In the genomic region with DNA sequence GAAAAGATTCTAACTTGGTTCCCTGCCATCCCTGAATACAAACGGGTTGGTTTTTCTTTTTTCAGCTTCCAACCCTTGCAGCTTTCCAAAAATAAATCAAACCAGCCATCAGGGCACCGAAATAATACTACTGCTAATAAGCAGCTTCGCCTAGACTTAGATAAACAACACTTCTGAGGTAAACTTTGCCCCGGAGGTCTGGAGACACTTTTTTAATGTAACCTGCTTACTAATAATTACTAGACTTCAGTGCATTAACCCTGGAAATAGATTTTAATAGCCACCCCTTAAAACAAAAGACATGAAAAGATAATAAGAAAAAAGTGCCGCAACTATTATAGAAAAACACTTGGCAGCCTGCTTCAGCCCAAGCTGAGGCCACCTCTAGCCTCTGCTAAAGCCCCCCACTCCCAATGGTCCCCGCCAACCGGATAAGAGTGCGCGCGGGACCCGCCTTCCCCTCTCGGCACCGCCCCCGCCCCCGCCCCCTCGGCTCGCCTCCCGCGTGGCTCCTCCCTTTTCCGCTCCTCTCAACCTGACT, we compare ENCODE assay signal across 8 cellular contexts. TPM values are rescaled to one million over a fixed set of nuclear protein-coding genes. Genes with fewer than 3 reads are reported as not detected.
DNase-seq lines count a peak whose midpoint lies in the region; ATAC-seq, FAIRE-seq and TF ChIP-seq lines count a peak whose summit lies in the region.

No MANE protein-coding gene starts in this region.

- no peak for TF ChIP-seq POLR2A in H1 (IDR thresholded peaks at IDR 0.05; ENCODE audit: control extremely low read depth in 1 of 2, low read depth in 2 of 2, low read length in 2 of 2)

- H4K8ac ChIP-seq in H1 (ENCODE audit: extremely low read depth, insufficient read depth, low read length), result no peak overlapping the region

- H3K9me3 ChIP-seq in CD4-positive, alpha-beta memory T cell (ENCODE audit: control insufficient read depth in 1 of 2, low read length in 2 of 2), result no peaks in the 10 kb centered on the region
- no peaks in the 10 kb centered on the region for H3K9me3 ChIP-seq in OCI-LY1 (ENCODE audit: low read length)
- no peaks in the 10 kb centered on the region for H3K9me3 ChIP-seq in H1 (ENCODE audit: insufficient read depth in 2 of 2, low read depth in 1 of 2, low read length in 1 of 2)
- H3K9me3 ChIP-seq in osteoblast (ENCODE audit: low read depth, low read length), result no peaks in the 10 kb centered on the region

- no peak overlapping the region for H2BK120ac ChIP-seq in H1 (replicated peaks; ENCODE audit: low read depth, low read length)

- no peak overlapping the region for H2BK15ac ChIP-seq in H1 (ENCODE audit: low read length)

- no peaks in the 10 kb centered on the region for H3K36me3 ChIP-seq in CD4-positive, alpha-beta memory T cell (ENCODE audit: insufficient read depth, low read length)
- H3K36me3 ChIP-seq in OCI-LY1 (ENCODE audit: insufficient read depth, low read length), result peaks cover 44% of the 10 kb centered on the region
- H3K36me3 ChIP-seq in H1 (ENCODE audit: control insufficient read depth in 2 of 4, insufficient read depth in 4 of 4, low read length in 3 of 4), result peaks cover 0 to 22% (median 6%) of the 10 kb centered on the region in 4 experiments; a peak in 4 of 8 replicates
- H3K36me3 ChIP-seq in osteoblast (ENCODE audit: insufficient read depth, low read length), result peaks cover 25% of the 10 kb centered on the region

- H2BK12ac ChIP-seq in H1 (ENCODE audit: low read depth, low read length), result no peak overlapping the region

- H3K4me2 ChIP-seq in OCI-LY1 (ENCODE audit: low read length) (peak overlapping the region; percentile 69), H1 (ENCODE audit: insufficient read depth in 1 of 2, low read depth in 2 of 2, low read length in 2 of 2) (no peak overlapping the region; a peak in 1 of 4 replicates), osteoblast (ENCODE audit: insufficient read depth, low read length) (peak overlapping the region; percentile 83)

- H3K79me2 ChIP-seq in OCI-LY1 (ENCODE audit: insufficient read depth, low read length), result peaks cover 23% of the 10 kb centered on the region
- peaks cover 0 to 10% of the 10 kb centered on the region in 2 experiments; a peak in 2 of 4 replicates for H3K79me2 ChIP-seq in H1 (ENCODE audit: control insufficient read depth in 1 of 2, insufficient read depth in 2 of 2, low read length in 2 of 2)
- peaks cover 24% of the 10 kb centered on the region for H3K79me2 ChIP-seq in osteoblast (ENCODE audit: insufficient read depth, low read length)

- DNase-seq in CD4-positive, alpha-beta memory T cell, result peak in 1 of 5 donors; percentile 8
- DNase-seq in H1 (ENCODE audit: low read depth in 1 of 2, low spot score in 2 of 2) (no peak), osteoblast (ENCODE audit: insufficient read length, low spot score, missing footprints) (no peak), AML-193 (lab: John Stamatoyannopoulos, UW) (no peak), NCI-H1694 (lab: John Stamatoyannopoulos, UW) (no peak), NCI-H2196 (lab: John Stamatoyannopoulos, UW; ENCODE audit: unreplicated experiment) (no peak), left colon (no peak)

- H3K36me3 Mint-ChIP-seq in CD4-positive, alpha-beta memory T cell, result peaks cover 4 to 14% of the 10 kb centered on the region in 2 donors

- H4K5ac ChIP-seq in H1 (ENCODE audit: insufficient read length, low read depth, low read length), result no peak overlapping the region

- no peaks in the 10 kb centered on the region for H3K27me3 ChIP-seq in CD4-positive, alpha-beta memory T cell (ENCODE audit: insufficient read depth, low read length)
- H3K27me3 ChIP-seq in OCI-LY1 (ENCODE audit: insufficient read depth, low read length), result no peaks in the 10 kb centered on the region
- no peaks in the 10 kb centered on the region for H3K27me3 ChIP-seq in H1 (replicated peaks in 1 of 4; ENCODE audit: control insufficient read depth in 3 of 4, extremely low read depth in 1 of 4, insufficient read depth in 3 of 4, low read length in 3 of 4)
- no peaks in the 10 kb centered on the region for H3K27me3 ChIP-seq in osteoblast (ENCODE audit: insufficient read depth, low read length)

- TF ChIP-seq EP300 in H1 (IDR thresholded peaks at IDR 0.05; ENCODE audit: borderline replicate concordance in 1 of 2, low read depth in 2 of 2, low read length in 2 of 2), result no peak

- H3K9me3 Mint-ChIP-seq in CD4-positive, alpha-beta memory T cell, result no peaks in the 10 kb centered on the region

- no peak overlapping the region for H3K23ac ChIP-seq in H1 (ENCODE audit: insufficient read length)

- H3K4ac ChIP-seq in H1 (replicated peaks; ENCODE audit: insufficient read length, low read depth, low read length), result no peak overlapping the region

- H3K4me1 ChIP-seq in CD4-positive, alpha-beta memory T cell (ENCODE audit: insufficient read depth, low read length), result peaks cover 19% of the 10 kb centered on the region
- H3K4me1 ChIP-seq in OCI-LY1 (ENCODE audit: insufficient read depth, low read length, severe bottlenecking), result peaks cover 60% of the 10 kb centered on the region
- peaks cover 0 to 9% (median 5%) of the 10 kb centered on the region in 4 experiments; a peak in 5 of 7 replicates for H3K4me1 ChIP-seq in H1 (replicated peaks in 1 of 4; ENCODE audit: control insufficient read depth in 3 of 4, insufficient read depth in 4 of 4, low read length in 3 of 4)
- H3K4me1 ChIP-seq in osteoblast (ENCODE audit: insufficient read depth, low read length), result peaks cover 48% of the 10 kb centered on the region

- no peak for ATAC-seq in left colon

- H3K27ac Mint-ChIP-seq in CD4-positive, alpha-beta memory T cell, result peak overlapping the region; percentile 88 to 97 (median 96)

- peak overlapping the region; percentile 57 to 69 for H3K4me3 ChIP-seq in CD4-positive, alpha-beta memory T cell (ENCODE audit: low read length in 2 of 2)
- H3K4me3 ChIP-seq in OCI-LY1 (ENCODE audit: low read depth, low read length, poor library complexity, severe bottlenecking) (peak overlapping the region; percentile 91), H1 (ENCODE audit: extremely low read depth in 1 of 4, insufficient read depth in 2 of 4, low read depth in 3 of 4, low read length in 4 of 4) (peak overlapping the region in 1 of 4 experiments; percentile 27; a peak in 1 of 8 replicates), osteoblast (ENCODE audit: insufficient read depth, low read length) (peak overlapping the region; percentile 97)

- 19% methylated on average over 15 of the region's 20 CpGs; no CpG with 5 or more reads in 1 of the 2 experiments for WGBS in H1 (ENCODE audit: extremely low coverage in 1 of 2, insufficient coverage in 1 of 2, insufficient read length in 1 of 2, insufficient replicate concordance in 2 of 2, low coverage in 1 of 2, low lambda C conversion rate in 2 of 2, missing lambda C conversion rate in 1 of 2), 2 experiments

- H3K27me3 Mint-ChIP-seq in CD4-positive, alpha-beta memory T cell, result no peaks in the 10 kb centered on the region

- H3K9ac ChIP-seq in OCI-LY1 (ENCODE audit: low read length), result peak overlapping the region; percentile 51
- no peak overlapping the region for H3K9ac ChIP-seq in H1 (replicated peaks in 1 of 4; ENCODE audit: extremely low read depth in 1 of 4, low read depth in 3 of 4, low read length in 3 of 4)

- H3K79me1 ChIP-seq in H1 (ENCODE audit: low read depth, low read length), result no peaks in the 10 kb centered on the region

- intact Hi-C loops in CD4-positive, alpha-beta memory T cell (cut with micrococcal nuclease), result loop anchor here (1.0 to 2.0 kb wide), 4 partner anchors 10 to 754 kb away; a partner anchor contains a TSS
- intact Hi-C loops in left colon (cut with DNase I, micrococcal nuclease), result loop anchor here in 1 of 2 donors (5.0 kb wide), 1 partner anchor 78 kb away; no protein-coding TSS in a partner anchor

- H3K4me3 Mint-ChIP-seq in CD4-positive, alpha-beta memory T cell, result peak overlapping the region; percentile 96 to 99 (median 98)

- peaks cover 11 to 24% (median 18%) of the 10 kb centered on the region in 4 donors for H3K4me1 Mint-ChIP-seq in CD4-positive, alpha-beta memory T cell

- no peak overlapping the region for H3K27ac ChIP-seq in CD4-positive, alpha-beta memory T cell (ENCODE audit: low read depth, low read length)
- H3K27ac ChIP-seq in OCI-LY1 (ENCODE audit: low read depth, low read length, poor library complexity, severe bottlenecking) (peak overlapping the region; percentile 85), H1 (ENCODE audit: low read depth, low read length) (no peak overlapping the region), osteoblast (ENCODE audit: low read depth, low read length) (peak overlapping the region; percentile 89)

- H3K18ac ChIP-seq in H1 (ENCODE audit: extremely low read depth, low read length), result no peak overlapping the region

- CTCF ChIA-PET in CD4-positive, alpha-beta memory T cell (lab: Charles Lee; ENCODE audit: partially characterized antibody), result interaction anchor here (0.9 to 5.0 kb wide), 9 partner anchors 10 to 123 kb away, joined by 3 to 46 read pairs (median 4); no protein-coding TSS in a partner anchor
- CTCF ChIA-PET in H1 (lab: Charles Lee; ENCODE audit: partially characterized antibody), result interaction anchor here (0.6 to 3.5 kb wide), 17 partner anchors 9 to 153 kb away, joined by 3 to 14 read pairs (median 4); no protein-coding TSS in a partner anchor

- FAIRE-seq in H1 (lab: Jason Lieb, UNC), result no peak

- no peak overlapping the region for H3K14ac ChIP-seq in H1 (ENCODE audit: insufficient read length)

- H4K20me1 ChIP-seq in OCI-LY1 (ENCODE audit: insufficient read depth, low read length) (no peaks in the 10 kb centered on the region), H1 (replicated peaks in 1 of 2; ENCODE audit: control insufficient read depth in 1 of 2, insufficient read depth in 2 of 2, low read length in 2 of 2) (peaks cover 0 to 2% of the 10 kb centered on the region in 2 experiments), osteoblast (ENCODE audit: insufficient read depth, low read length) (peaks cover 13% of the 10 kb centered on the region)

- no peak overlapping the region for H2AK5ac ChIP-seq in H1 (ENCODE audit: low read depth, low read length)

- H2BK20ac ChIP-seq in H1 (ENCODE audit: low read length), result no peak overlapping the region

- POLR2A ChIA-PET in CD4-positive, alpha-beta memory T cell (lab: Charles Lee; ENCODE audit: partially characterized antibody), result interaction anchor here (1.0 to 4.4 kb wide), 14 partner anchors 10 to 1337 kb away, joined by 3 to 49 read pairs (median 6); a partner anchor contains a TSS
- POLR2A ChIA-PET in H1 (lab: Charles Lee; ENCODE audit: partially characterized antibody), result interaction anchor here (0.5 to 4.7 kb wide), 23 partner anchors 11 to 754 kb away, joined by 3 to 34 read pairs (median 4); a partner anchor contains a TSS

- peaks cover 6% of the 10 kb centered on the region; the same call in 1 of the 2 replicates for H3K23me2 ChIP-seq in H1 (ENCODE audit: low read depth, low read length)

- TF ChIP-seq CTCF in OCI-LY1 (IDR thresholded peaks at IDR 0.05; ENCODE audit: low read length), result no peak
- no peak for TF ChIP-seq CTCF in H1 (IDR thresholded peaks at IDR 0.05; ENCODE audit: control extremely low read depth in 1 of 3, insufficient read depth in 1 of 3, low read depth in 1 of 3, low read length in 3 of 3)
- no peak for TF ChIP-seq CTCF in osteoblast (IDR thresholded peaks at IDR 0.05; ENCODE audit: extremely low read depth, low read depth, low read length)

- H4K91ac ChIP-seq in H1 (replicated peaks; ENCODE audit: insufficient read length, low read length), result no peak overlapping the region

- H2AFZ ChIP-seq in OCI-LY1 (ENCODE audit: low read length) (no peak overlapping the region), H1 (ENCODE audit: low read length) (peak overlapping the region; percentile 85), osteoblast (ENCODE audit: low read length) (peak overlapping the region; percentile 47)

- peaks cover 12% of the 10 kb centered on the region; the same call in 1 of the 2 replicates for H3F3A ChIP-seq in OCI-LY1 (ENCODE audit: insufficient read depth, low read length)

- no peak for TF ChIP-seq RAD21 in H1 (IDR thresholded peaks at IDR 0.05 in 1 of 2, conservative IDR thresholded peaks at IDR 0.05 in 1 of 2; ENCODE audit: low read depth in 2 of 2, low read length in 2 of 2)

- H2BK5ac ChIP-seq in H1 (ENCODE audit: low read depth, low read length), result no peak overlapping the region

- no peak overlapping the region for H3K56ac ChIP-seq in H1 (replicated peaks; ENCODE audit: insufficient read length, low read depth, low read length)

- H3K9me2 ChIP-seq in OCI-LY1 (ENCODE audit: low read depth, low read length), result no peaks in the 10 kb centered on the region

RNA-seq across cellular contexts. Expression of a gene that starts 0.4 kb away (rescaled TPM):
- total RNA-seq in CD4-positive, alpha-beta memory T cell, result 10 to 100 TPM; 25.3 to 26.8 TPM
- 10 to 100 TPM in 1 of 2 donors, 1 to 10 TPM in 1; 6.4 to 21.3 TPM for polyA plus RNA-seq in CD4-positive, alpha-beta memory T cell
- total RNA-seq in H1 (2021; fragmentation: NEBNext Ultra II Directional; extraction: Animal tissue kit (Norgen Biotek cat#: 25700)), result 15.5 and 15.6 TPM in 2 replicates
- polyA plus RNA-seq in H1 (2011; rRNA removed), result 7.6 and 13.6 TPM in 2 replicates
- 14.2 TPM for polyA plus RNA-seq in H1 (2011; cell fraction: cytosol; rRNA removed)
- polyA plus RNA-seq in H1 (2011; cell fraction: nucleus; rRNA removed), result 19.6 TPM
- polyA plus RNA-seq in H1 (2012, experiment 1 of 2), result 13.3 to 20.9 TPM (median 16.5 TPM) in 4 replicates
- polyA plus RNA-seq in H1 (2012, experiment 2 of 2), result 7.9 TPM
- 12.3 TPM for polyA plus RNA-seq in H1 (2013, experiment 1 of 2)
- 13.6 TPM for polyA plus RNA-seq in H1 (2013, experiment 2 of 2)
- polyA minus RNA-seq in H1 (2011; rRNA and poly(A)+ RNA removed), result 1.1 and 2.4 TPM in 2 replicates
- polyA minus RNA-seq in H1 (2011; cell fraction: cytosol; rRNA and poly(A)+ RNA removed), result 7.8 TPM
- polyA minus RNA-seq in H1 (2011; cell fraction: nucleus; rRNA and poly(A)+ RNA removed), result 30.7 TPM
- total RNA-seq in osteoblast, result 48.0 and 48.9 TPM in 2 replicates
- total RNA-seq in left colon, result 10 to 100 TPM; 43.4 to 49.7 TPM

Comparison
In these comparisons a context has a peak if more than half of its experiments do, and no peak if none do; other contexts are left out.
1. H3K27ac ChIP-seq: peak in OCI-LY1 (single experiment) and osteoblast (single experiment); none in CD4-positive, alpha-beta memory T cell (single experiment) and H1 (single experiment).
2. H3K4me2 ChIP-seq: peak in OCI-LY1 (single experiment) and osteoblast (single experiment); none in H1 (0 of 2).